Comparison of ENCODE assay signal across 25 cellular contexts in the genomic region with DNA sequence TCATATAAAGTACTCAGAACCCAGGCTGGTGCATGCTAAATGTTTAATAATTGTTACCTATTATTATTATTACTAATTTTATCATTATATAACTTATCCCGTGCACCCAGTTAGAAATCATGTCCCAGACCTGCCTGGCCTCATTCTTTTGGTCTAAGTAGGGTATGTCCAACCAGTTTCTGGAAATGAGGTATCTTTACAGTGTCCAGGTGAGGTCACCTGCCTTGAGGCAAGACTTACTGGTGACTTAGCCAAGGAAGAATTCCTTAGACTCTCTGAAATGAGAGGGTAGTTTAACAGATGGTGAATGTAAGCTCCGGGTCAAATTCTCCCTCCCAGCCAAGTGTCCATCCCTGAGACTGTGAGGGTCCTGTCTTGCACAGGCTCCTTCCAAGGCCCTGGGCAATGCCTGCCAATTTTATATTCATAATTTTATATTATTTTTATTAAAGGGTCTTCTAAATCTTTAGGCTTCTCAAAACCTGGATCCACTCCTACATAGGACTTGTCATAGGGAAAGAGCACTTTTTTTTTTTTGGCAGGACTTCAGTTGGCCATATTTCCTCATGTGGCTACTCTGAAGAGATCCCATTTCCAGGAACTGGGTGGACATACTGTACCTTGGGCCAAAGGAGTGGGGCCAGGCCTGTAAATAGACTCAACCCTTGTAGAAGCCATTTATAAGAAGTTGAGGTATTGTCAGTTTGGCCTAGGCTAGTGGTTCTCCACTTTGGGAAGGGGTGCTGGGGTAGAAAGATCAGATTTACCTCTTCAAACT.
A peak's percentile ranks its signal among the peaks of the same experiment; 100 is the strongest.
DNase-seq lines count a peak whose midpoint lies in the region; ATAC-seq and TF ChIP-seq lines count a peak whose summit lies in the region.
"Had no signal": no experiment of that assay in that cellular context is flagged by ENCODE, and none has a peak within 500 bp of the region (broad histone marks: within the 10 kb centered on the region; RNA-seq: fewer than 3 reads in every experiment).

No MANE protein-coding gene starts in this region.

- no peak overlapping the region for H3K4me3 Mint-ChIP-seq in T-helper 17 cell
- H3K4me3 Mint-ChIP-seq: CD4-positive, alpha-beta memory T cell had no signal

- H3K27me3 Mint-ChIP-seq in T-helper 17 cell, result peaks cover 38% of the 10 kb centered on the region

- H3K36me3 Mint-ChIP-seq in T-helper 17 cell (ENCODE audit: low read depth), result peaks cover 4% of the 10 kb centered on the region
- H3K36me3 Mint-ChIP-seq: CD4-positive, alpha-beta memory T cell had no signal

- BruUV-seq in mammary epithelial cell (replicated peaks; lab: Mats Ljungman, UMichigan), result no TSS peak

- H3K4me1 ChIP-seq in mammary epithelial cell (ENCODE audit: insufficient read depth, low read length) (peaks cover 24% of the 10 kb centered on the region), sigmoid colon (no peaks in the 10 kb centered on the region)
- H3K4me1 ChIP-seq: Caco-2, Peyer's patch had no signal

- ATAC-seq in T-helper 17 cell (no peak), HG03565 (IDR thresholded peaks at IDR 0.05; ENCODE audit: unreplicated experiment) (no peak)
- ATAC-seq: Right ventricle myocardium inferior had no signal

- WGBS in mammary epithelial cell (ENCODE audit: low coverage, missing lambda C conversion rate), result 0% methylated on average over 2 of the region's 2 CpGs
- WGBS in sigmoid colon, 2 donors, result 81 to 88% methylated on average over 2 of the region's 2 CpGs

- H3K27ac ChIP-seq in mammary epithelial cell (ENCODE audit: insufficient read depth, low read depth, low read length), result peak overlapping the region; percentile 54
- H3K27ac ChIP-seq in sigmoid colon, result no peak overlapping the region
- H3K27ac ChIP-seq: 22Rv1; BLaER1 treated with 17β-estradiol and CSF1 and Interleukin-3, amounts not matched to agents 10 nM and 100 nM; HL-60; Peyer's patch had no signal

- no peak overlapping the region for H3K27ac Mint-ChIP-seq in T-helper 17 cell
- H3K27ac Mint-ChIP-seq: CD4-positive, alpha-beta memory T cell had no signal

- H3K27me3 ChIP-seq in mammary epithelial cell (ENCODE audit: insufficient read depth, low read length) (no peaks in the 10 kb centered on the region), sigmoid colon (peaks cover 0 to 19% (median 5%) of the 10 kb centered on the region in 3 donors)
- H3K27me3 ChIP-seq: BLaER1 treated with 17β-estradiol and CSF1 and Interleukin-3, amounts not matched to agents 10 nM and 100 nM; Peyer's patch had no signal

- TF ChIP-seq POLR2A in sigmoid colon (IDR thresholded peaks at IDR 0.05), result no peak

- no peaks in the 10 kb centered on the region for H4K20me1 ChIP-seq in mammary epithelial cell (ENCODE audit: insufficient read depth, low read length)
- H4K20me1 ChIP-seq: BLaER1 treated with 17β-estradiol and CSF1 and Interleukin-3, amounts not matched to agents 10 nM and 100 nM had no signal

- peak overlapping the region; percentile 23 for H2AFZ ChIP-seq in mammary epithelial cell (ENCODE audit: low read depth, low read length)

- TF ChIP-seq CTCF in mammary epithelial cell (conservative IDR thresholded peaks at IDR 0.05 in 1 of 2, IDR thresholded peaks at IDR 0.05 in 1 of 2; ENCODE audit: extremely low read depth in 1 of 2, insufficient read depth in 1 of 2, low read depth in 1 of 2, low read length in 2 of 2) (no peak), sigmoid colon (IDR thresholded peaks at IDR 0.05) (no peak)

- no peak overlapping the region for H3K4me3 ChIP-seq in mammary epithelial cell (replicated peaks in 1 of 3; ENCODE audit: insufficient read depth in 1 of 3, low read depth in 2 of 3, low read length in 3 of 3)
- no peak overlapping the region for H3K4me3 ChIP-seq in sigmoid colon
- H3K4me3 ChIP-seq: BLaER1 treated with 17β-estradiol and CSF1 and Interleukin-3, amounts not matched to agents 10 nM and 100 nM; Peyer's patch had no signal

- peak; percentile 61 for DNase-seq in SIG-M5 treated with dmso at 0.1 percent for 504 hours (lab: John Stamatoyannopoulos, UW; ENCODE audit: unreplicated experiment)
- DNase-seq in SIG-M5 (lab: John Stamatoyannopoulos, UW), result no peak
- peak; percentile 87 for DNase-seq in mammary epithelial cell
- DNase-seq in kidney tubule cell (ENCODE audit: low spot score), result peak; percentile 66
- no peak for DNase-seq in T-helper 17 cell
- DNase-seq in stimulated activated naive CD4-positive, alpha-beta T cell (lab: John Stamatoyannopoulos, UW), result no peak
- no peak for DNase-seq in sigmoid colon
- DNase-seq: Caco-2; CD4-positive, alpha-beta memory T cell; DND-41; KG1; NCI-H1105; NCI-H146; NCI-H2029; NCI-H226; NCI-H510A treated with DMSO at 0.1 percent for 48 hours; NCI-H748 treated with DMSO at 0.1 percent for 48 hours; NK-92 treated with Interleukin-12 subunit alpha and Interleukin-12 subunit beta, amount 100 ng/mL, for 24 hours; SW 1271 had no signal

- no peaks in the 10 kb centered on the region for H3K79me2 ChIP-seq in mammary epithelial cell (ENCODE audit: insufficient read depth, low read length)

- peaks cover 2% of the 10 kb centered on the region for H3K4me1 Mint-ChIP-seq in T-helper 17 cell
- H3K4me1 Mint-ChIP-seq: CD4-positive, alpha-beta memory T cell had no signal

- no peak overlapping the region for H3K9ac ChIP-seq in mammary epithelial cell (ENCODE audit: insufficient read depth, low read length)
- H3K9ac ChIP-seq: BLaER1 treated with 17β-estradiol and CSF1 and Interleukin-3, amounts not matched to agents 10 nM and 100 nM had no signal

- dilution Hi-C loops in mammary epithelial cell (cut with HindIII; ENCODE audit: low sequenced_read_pairs), result loop anchor here (5.0 kb wide), 1 partner anchor 154 kb away; no protein-coding TSS in a partner anchor

- in situ Hi-C loops in mammary epithelial cell (cut with MboI; ENCODE audit: low sequenced_read_pairs in 2 of 2), result no loop called here

- intact Hi-C loops in mammary epithelial cell (cut with micrococcal nuclease), result no loop called here
- intact Hi-C loops in sigmoid colon (cut with DNase I), result no loop called here

- no peaks in the 10 kb centered on the region for H3K36me3 ChIP-seq in mammary epithelial cell (ENCODE audit: insufficient read depth, low read length)
- H3K36me3 ChIP-seq in sigmoid colon, result no peaks in the 10 kb centered on the region
- H3K36me3 ChIP-seq: BLaER1 treated with 17β-estradiol and CSF1 and Interleukin-3, amounts not matched to agents 10 nM and 100 nM; Peyer's patch had no signal

- H3K9me3 ChIP-seq in mammary epithelial cell (replicated peaks; ENCODE audit: insufficient read depth, low read length), result no peaks in the 10 kb centered on the region
- no peaks in the 10 kb centered on the region for H3K9me3 ChIP-seq in T-helper 17 cell (ENCODE audit: control insufficient read depth, low read length, poor library complexity, severe bottlenecking)
- H3K9me3 ChIP-seq in sigmoid colon, result no peaks in the 10 kb centered on the region
- H3K9me3 ChIP-seq: Caco-2, Peyer's patch had no signal

- CTCF ChIA-PET in mammary epithelial cell (lab: Charles Lee; ENCODE audit: low non-redundant PET), result interaction anchor here (0.6 kb wide), 1 partner anchor 337 kb away, joined by 3 read pairs; no protein-coding TSS in a partner anchor

- no peak for TF ChIP-seq EP300 in sigmoid colon (IDR thresholded peaks at IDR 0.05)

- peak overlapping the region; percentile 16 for H3K4me2 ChIP-seq in mammary epithelial cell (ENCODE audit: insufficient read depth, low read depth, low read length)

Comparison
In these comparisons a context has a peak if more than half of its experiments do, and no peak if none do; other contexts are left out.
1. DNase-seq: peak in SIG-M5 treated with dmso at 0.1 percent for 504 hours (single experiment), mammary epithelial cell (single experiment) and kidney tubule cell (single experiment); none in SIG-M5 (single experiment), T-helper 17 cell (0 of 3), stimulated activated naive CD4-positive, alpha-beta T cell (0 of 6) and sigmoid colon (single experiment).